In genomic region chr3:193620650-193621049, GRCh38 we compare ENCODE assay signal across 10 cellular contexts. TPM values are rescaled to one million over a fixed set of nuclear protein-coding genes. Genes with fewer than 3 reads are reported as not detected.
DNase-seq lines count a peak whose midpoint lies in the region; ATAC-seq and TF ChIP-seq lines count a peak whose summit lies in the region.
"Had no signal": no experiment of that assay in that cellular context is flagged by ENCODE, and none has a peak within 500 bp of the region (broad histone marks: within the 10 kb centered on the region; RNA-seq: fewer than 3 reads in every experiment).

No MANE protein-coding gene starts in this region.

- ATAC-seq in GM21390 (IDR thresholded peaks at IDR 0.05; ENCODE audit: unreplicated experiment) = peak; percentile 86
- peak; percentile 85 for ATAC-seq in HG03342 (IDR thresholded peaks at IDR 0.05; ENCODE audit: unreplicated experiment)
- ATAC-seq: gastroesophageal sphincter had no signal

- H3K4me1 ChIP-seq in fibroblast of lung (ENCODE audit: control insufficient read depth, extremely low read depth, insufficient read depth, low read length) = peaks cover 3% of the 10 kb centered on the region
- H3K4me1 ChIP-seq: gastroesophageal sphincter had no signal

- no peaks in the 10 kb centered on the region for H3K9me3 ChIP-seq in fibroblast of lung (ENCODE audit: control insufficient read depth, insufficient read depth, low read depth, low read length)
- H3K9me3 ChIP-seq: gastroesophageal sphincter had no signal

- DNase-seq in GM13976 (ENCODE audit: low spot score) = peak; percentile 36
- peak; percentile 44 to 67 for DNase-seq in fibroblast of lung (ENCODE audit: low read depth in 2 of 2)
- DNase-seq in effector CD4-positive, alpha-beta T cell = no peak
- no peak for DNase-seq in SW480 (ENCODE audit: low spot score)
- no peak for DNase-seq in NCI-H1092 treated with DMSO at 0.1 percent for 48 hours (lab: John Stamatoyannopoulos, UW)
- DNase-seq in DMS114 treated with DMSO at 0.1 percent for 48 hours (lab: John Stamatoyannopoulos, UW; ENCODE audit: unreplicated experiment) = no peak
- DNase-seq: NCI-H187 had no signal

- H3K4me3 ChIP-seq in fibroblast of lung (replicated peaks in 1 of 4; ENCODE audit: control extremely low read depth in 1 of 4, insufficient read depth in 1 of 4, low read depth in 3 of 4, low read length in 4 of 4) = no peak overlapping the region
- H3K4me3 ChIP-seq: gastroesophageal sphincter had no signal

- H4K20me1 ChIP-seq in fibroblast of lung (ENCODE audit: control insufficient read depth, extremely low read depth, insufficient read depth, low read length) = no peaks in the 10 kb centered on the region

- in situ Hi-C loops in GM13976 (cut with MboI; ENCODE audit: low sequenced_read_pairs, unreplicated experiment) = no loop called here

- H3K36me3 ChIP-seq in fibroblast of lung (ENCODE audit: control insufficient read depth, insufficient read depth, low read length) = peaks cover 3% of the 10 kb centered on the region

- no peaks in the 10 kb centered on the region for H3K27me3 ChIP-seq in fibroblast of lung (ENCODE audit: control insufficient read depth, insufficient read depth, low read length)
- H3K27me3 ChIP-seq: gastroesophageal sphincter had no signal

- no peaks in the 10 kb centered on the region for H3K79me2 ChIP-seq in fibroblast of lung (ENCODE audit: control insufficient read depth, insufficient read depth, low read length)

- H3K9ac ChIP-seq in fibroblast of lung (ENCODE audit: insufficient read depth, low read length) = no peak overlapping the region

- H3K4me2 ChIP-seq in fibroblast of lung (ENCODE audit: extremely low read depth, insufficient read depth, low read length) = peak overlapping the region; percentile 10

- no peak overlapping the region for H3K27ac ChIP-seq in fibroblast of lung (ENCODE audit: insufficient read depth, low read length)
- H3K27ac ChIP-seq: gastroesophageal sphincter had no signal

- H2AFZ ChIP-seq in fibroblast of lung (ENCODE audit: low read length) = no peak overlapping the region

- TF ChIP-seq CTCF in GM13976 (IDR thresholded peaks at IDR 0.05; ENCODE audit: borderline replicate concordance, control extremely low read depth, extremely low read depth, insufficient read depth, missing control alignments) (no peak), fibroblast of lung (conservative IDR thresholded peaks at IDR 0.05 in 1 of 2, IDR thresholded peaks at IDR 0.05 in 1 of 2; ENCODE audit: low read depth in 1 of 2, low read length in 2 of 2) (no peak)

RNA-seq across cellular contexts. Expression of gene OPA1, which starts 27.6 kb away (rescaled TPM):
- 53.2 and 63.9 TPM in 2 replicates for total RNA-seq in fibroblast of lung
- 33.2 and 40.6 TPM in 2 replicates for polyA plus RNA-seq in fibroblast of lung
- 32.3 and 35.0 TPM in 2 replicates for polyA plus RNA-seq in fibroblast of lung (2012)
- polyA minus RNA-seq in fibroblast of lung (ENCODE audit: low replicate concordance) = 23.4 and 23.9 TPM in 2 replicates

Comparison
In these comparisons a context has a peak if more than half of its experiments do, and no peak if none do; other contexts are left out.
1. DNase-seq: peak in GM13976 (single experiment) and fibroblast of lung (2 of 2); none in effector CD4-positive, alpha-beta T cell (single experiment), SW480 (single experiment), NCI-H1092 treated with DMSO at 0.1 percent for 48 hours (single experiment) and DMS114 treated with DMSO at 0.1 percent for 48 hours (single experiment).